23 cellular contexts compared by ENCODE assay signal in the genomic region with DNA sequence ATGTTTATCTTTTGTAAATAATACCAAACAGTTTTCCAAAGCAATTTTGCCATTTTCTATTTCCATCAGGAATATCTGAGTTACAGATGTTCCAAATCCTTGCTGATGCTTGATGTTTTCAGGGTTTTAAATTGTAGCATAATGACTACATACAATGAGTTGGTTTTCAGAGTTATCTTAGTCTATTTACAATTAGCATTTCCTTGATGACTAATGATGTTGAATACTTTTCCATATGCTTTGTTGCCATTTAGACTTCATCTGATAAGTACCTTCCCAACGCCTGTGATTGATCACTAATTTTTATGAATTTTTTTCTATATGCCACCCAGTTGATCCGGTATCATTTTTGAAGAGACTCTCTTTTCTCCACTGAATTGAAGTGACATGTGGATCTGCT.
"Had no signal": no experiment of that assay in that cellular context is flagged by ENCODE, and none has a peak within 500 bp of the region (broad histone marks: within the 10 kb centered on the region; RNA-seq: fewer than 3 reads in every experiment).

No MANE protein-coding gene starts in this region.

- ATAC-seq: activated naive CD4-positive, alpha-beta T cell treated with anti-CD3 and anti-CD28 coated beads, Interleukin-2, amount 50 U/mL, for 72 hours; activated T-cell treated with anti-CD3 and anti-CD28 coated beads, Interleukin-2, amount 50 U/mL, for 72 hours; effector memory CD8-positive, alpha-beta T cell had no signal

- H3K9me3 ChIP-seq: ascending aorta, esophagus squamous epithelium had no signal

- DNase-seq: activated CD4-positive, alpha-beta memory T cell treated with anti-CD3 and anti-CD28 coated beads, Interleukin-2, amount 10 ng/mL, durations not matched to agents 7 days and 5 days; activated CD4-positive, alpha-beta T cell treated with anti-CD3 and anti-CD28 coated beads for 1 hour; activated CD4-positive, alpha-beta T cell treated with anti-CD3 and anti-CD28 coated beads for 4 hours; activated CD4-positive, alpha-beta T cell treated with anti-CD3 and anti-CD28 coated beads, Interleukin-2, amount 10 ng/mL, durations not matched to agents 7 days and 5 days; activated CD4-positive, alpha-beta T cell treated with anti-CD3 and anti-CD28 coated beads, Interleukin-2, amount 50 U/mL, for 4 hours; activated CD8-positive, alpha-beta memory T cell treated with anti-CD3 and anti-CD28 coated beads, Interleukin-2, amount 50 U/mL, for 48 hours; activated gamma-delta T cell; activated naive CD4-positive, alpha-beta T cell; activated naive CD4-positive, alpha-beta T cell treated with anti-CD3 and anti-CD28 coated beads, Interleukin-2, amount 10 ng/mL, durations not matched to agents 7 days and 5 days; activated naive CD8-positive, alpha-beta T cell treated with anti-CD3 and anti-CD28 coated beads, Interleukin-2, amount 10 ng/mL, durations not matched to agents 7 days and 5 days; activated T-cell treated with anti-CD3 and anti-CD28 coated beads for 4 hours; activated T-cell treated with anti-CD3 and anti-CD28 coated beads, Interleukin-2, amount 50 U/mL, for 24 hours; activated T-cell treated with anti-CD3 and anti-CD28 coated beads, Interleukin-2, amount 50 U/mL, for 72 hours; caudate nucleus; cortex of kidney; dermis blood vessel endothelial cell; effector CD4-positive, alpha-beta T cell; effector memory CD8-positive, alpha-beta T cell; esophagus squamous epithelium; head of caudate nucleus; T-helper 2 cell had no signal

- H3K27ac ChIP-seq: ascending aorta had no signal

- H3K36me3 ChIP-seq: ascending aorta, esophagus squamous epithelium had no signal

- H3K27me3 ChIP-seq: ascending aorta, esophagus squamous epithelium had no signal

- H3K4me3 ChIP-seq: ascending aorta, esophagus squamous epithelium had no signal

- H3K4me1 ChIP-seq: ascending aorta had no signal
